8 cellular contexts compared by ENCODE assay signal in the genomic region with DNA sequence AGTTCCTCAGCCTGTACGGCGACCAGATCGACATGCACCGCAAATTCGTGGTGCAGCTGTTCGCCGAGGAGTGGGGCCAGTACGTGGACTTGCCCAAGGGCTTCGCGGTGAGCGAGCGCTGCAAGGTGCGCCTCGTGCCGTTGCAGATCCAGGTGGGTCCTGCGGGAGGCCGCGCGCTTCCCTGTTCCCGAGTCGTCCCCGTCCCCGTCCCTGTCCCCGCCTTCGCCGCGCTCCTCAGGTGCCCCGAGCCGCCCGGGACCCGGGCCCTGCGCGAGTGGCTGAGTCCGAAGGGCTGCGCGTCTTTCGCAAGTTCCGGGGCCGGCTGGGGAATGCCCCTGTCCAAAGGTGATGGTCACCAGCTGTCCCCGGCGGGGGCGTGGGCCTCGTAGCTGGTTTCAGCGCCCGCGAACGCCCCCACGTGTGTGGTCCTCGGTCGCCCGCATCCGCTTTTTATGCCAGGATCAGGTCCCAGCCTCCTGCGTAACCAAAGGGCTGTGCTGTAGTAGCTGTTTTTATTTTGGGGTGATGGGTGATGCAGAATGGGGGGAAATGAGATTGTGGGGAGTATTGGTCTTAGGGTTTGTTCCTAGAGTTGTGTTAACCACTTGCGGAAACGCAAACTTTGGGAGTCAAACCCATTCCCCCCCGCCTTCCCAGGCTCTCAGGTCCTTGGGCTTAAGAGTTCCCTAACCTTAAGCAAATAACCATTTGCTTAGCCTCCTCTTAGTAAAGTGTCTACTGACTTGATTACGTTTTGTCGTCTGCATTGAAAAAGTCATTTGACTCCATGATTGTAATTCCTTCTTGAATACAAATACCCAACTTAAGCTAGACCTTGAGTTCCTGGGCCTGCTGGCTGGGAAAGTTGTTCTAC. TPM values are rescaled to one million over a fixed set of nuclear protein-coding genes. Genes with fewer than 3 reads are reported as not detected.
DNase-seq lines count a peak whose midpoint lies in the region; ATAC-seq and TF ChIP-seq lines count a peak whose summit lies in the region.

No MANE protein-coding gene starts in this region.

- H3K79me1 ChIP-seq in mesenchymal stem cell (replicated peaks; ENCODE audit: low read length, poor library complexity, severe bottlenecking): peaks cover 16% of the 10 kb centered on the region

- H2BK12ac ChIP-seq in mesenchymal stem cell (ENCODE audit: low read length in 2 of 2): peak overlapping the region in 1 of 2 experiments; percentile 17

- H3K4me1 Mint-ChIP-seq in activated CD4-positive, alpha-beta T cell treated with anti-CD3 and anti-CD28 coated beads for 36 hours: peaks cover 25% of the 10 kb centered on the region
- H3K4me1 Mint-ChIP-seq in effector memory CD8-positive, alpha-beta T cell (ENCODE audit: low read depth in 2 of 2): peaks cover 15 to 33% of the 10 kb centered on the region in 2 donors

- intact Hi-C loops in activated CD4-positive, alpha-beta T cell treated with anti-CD3 and anti-CD28 coated beads for 36 hours (cut with DNase I, micrococcal nuclease): loop anchor here (1.0 to 10.0 kb wide), 5 partner anchors 31 to 1578 kb away; partner anchors contain the start of genes SLC12A2 (in 2 of the 2) and PRRC1 (in 1 of the 2)

- peak overlapping the region; percentile 48 for H4K91ac ChIP-seq in mesenchymal stem cell (ENCODE audit: low read length)

- DNase-seq in NCI-H2081 (lab: John Stamatoyannopoulos, UW): peak; percentile 6 to 12
- DNase-seq in NCI-H2081 treated with DMSO at 0.1 percent for 48 hours (lab: John Stamatoyannopoulos, UW): no peak
- peak; percentile 69 for DNase-seq in NB4 (ENCODE audit: low read depth)
- peak; percentile 66 for DNase-seq in activated CD4-positive, alpha-beta T cell treated with anti-CD3 and anti-CD28 coated beads for 36 hours
- peak in 2 of 3 experiments; percentile 24 to 31 for DNase-seq in effector memory CD8-positive, alpha-beta T cell
- DNase-seq in mesenchymal stem cell: peak; percentile 87
- peak; percentile 33 to 37 for DNase-seq in stimulated activated CD8-positive, alpha-beta memory T cell treated with anti-CD3 and anti-CD28 coated beads, Interleukin-2, amount 100 ng/mL, for 48 hours (ENCODE audit: low read depth in 2 of 2)

- H3K14ac ChIP-seq in mesenchymal stem cell (ENCODE audit: low read length in 2 of 2): peak overlapping the region in 1 of 2 experiments; percentile 99

- peak overlapping the region; percentile 37 for H3K27ac Mint-ChIP-seq in activated CD4-positive, alpha-beta T cell treated with anti-CD3 and anti-CD28 coated beads for 36 hours
- H3K27ac Mint-ChIP-seq in effector memory CD8-positive, alpha-beta T cell: peak overlapping the region in 1 of 2 donors; percentile 79

- H3K9me3 ChIP-seq in mesenchymal stem cell (ENCODE audit: control insufficient read depth, low read length): no peaks in the 10 kb centered on the region

- H3K23ac ChIP-seq in mesenchymal stem cell (ENCODE audit: low read length in 2 of 2): peak overlapping the region in 1 of 2 experiments; percentile 75

- H4K8ac ChIP-seq in mesenchymal stem cell (ENCODE audit: low read length): peak overlapping the region; percentile 33

- peak overlapping the region; percentile 46 for H3K27ac ChIP-seq in mesenchymal stem cell (ENCODE audit: low read length, poor library complexity, severe bottlenecking)

- H3K4me1 ChIP-seq in mesenchymal stem cell (ENCODE audit: control insufficient read depth, insufficient read depth, low read depth, low read length): no peaks in the 10 kb centered on the region

- peak overlapping the region; percentile 39 for H2BK15ac ChIP-seq in mesenchymal stem cell (ENCODE audit: low read depth, poor library complexity, severe bottlenecking)

- no peak for TF ChIP-seq CTCF in NB4 (IDR thresholded peaks at IDR 0.05; ENCODE audit: low read depth, low read length)

- POLR2A ChIA-PET in activated CD4-positive, alpha-beta T cell treated with anti-CD3 and anti-CD28 coated beads for 36 hours (lab: Charles Lee): interaction anchor here (0.8 kb wide), 2 partner anchors 29 to 1013 kb away, joined by 3 to 5 read pairs; no protein-coding TSS in a partner anchor

- H3K18ac ChIP-seq in mesenchymal stem cell (ENCODE audit: low read depth in 1 of 2, low read length in 2 of 2): peak overlapping the region; percentile 79 to 93

- no peaks in the 10 kb centered on the region for H3K36me3 ChIP-seq in mesenchymal stem cell (ENCODE audit: control insufficient read depth in 1 of 2, insufficient read depth in 2 of 2, low read depth in 1 of 2, low read length in 2 of 2)

- H3K4me3 Mint-ChIP-seq in activated CD4-positive, alpha-beta T cell treated with anti-CD3 and anti-CD28 coated beads for 36 hours: peak overlapping the region; percentile 73
- H3K4me3 Mint-ChIP-seq in effector memory CD8-positive, alpha-beta T cell: peak overlapping the region; percentile 82 to 86

- CTCF ChIA-PET in activated CD4-positive, alpha-beta T cell treated with anti-CD3 and anti-CD28 coated beads for 36 hours (lab: Charles Lee): interaction anchor here (0.6 to 2.9 kb wide), 12 partner anchors 8 to 673 kb away, joined by 3 to 9 read pairs (median 3); no protein-coding TSS in a partner anchor

- peaks cover 1% of the 10 kb centered on the region for H3K36me3 Mint-ChIP-seq in activated CD4-positive, alpha-beta T cell treated with anti-CD3 and anti-CD28 coated beads for 36 hours (ENCODE audit: low read depth)
- H3K36me3 Mint-ChIP-seq in effector memory CD8-positive, alpha-beta T cell (ENCODE audit: insufficient read depth): peaks cover 4% of the 10 kb centered on the region

- H3K4ac ChIP-seq in mesenchymal stem cell (ENCODE audit: low read depth in 1 of 2, low read length in 2 of 2): peak overlapping the region; percentile 39 to 99

- TF ChIP-seq POLR2A in NB4 (IDR thresholded peaks at IDR 0.05; ENCODE audit: extremely low read depth, insufficient read length): no peak

- peak overlapping the region; percentile 95 for H2AFZ ChIP-seq in mesenchymal stem cell (ENCODE audit: low read depth, low read length)

- H3K27me3 Mint-ChIP-seq in activated CD4-positive, alpha-beta T cell treated with anti-CD3 and anti-CD28 coated beads for 36 hours: peaks cover 8% of the 10 kb centered on the region
- H3K27me3 Mint-ChIP-seq in effector memory CD8-positive, alpha-beta T cell: peaks cover 0 to 12% of the 10 kb centered on the region in 2 donors

- peak; percentile 47 for ATAC-seq in HG02588 (IDR thresholded peaks at IDR 0.05; ENCODE audit: unreplicated experiment)
- peak; percentile 17 for ATAC-seq in activated CD4-positive, alpha-beta T cell treated with anti-CD3 and anti-CD28 coated beads for 36 hours
- ATAC-seq in effector memory CD8-positive, alpha-beta T cell (replicated peaks): peak; percentile 7

- no peak overlapping the region for H2BK120ac ChIP-seq in mesenchymal stem cell (ENCODE audit: low read depth, low read length)

- WGBS in mesenchymal stem cell: under 1% methylated on average over 48 of the region's 58 CpGs

- H3K9me3 Mint-ChIP-seq in activated CD4-positive, alpha-beta T cell treated with anti-CD3 and anti-CD28 coated beads for 36 hours (ENCODE audit: low read depth): no peaks in the 10 kb centered on the region
- H3K9me3 Mint-ChIP-seq in effector memory CD8-positive, alpha-beta T cell: no peaks in the 10 kb centered on the region

- no peak overlapping the region for H2BK5ac ChIP-seq in mesenchymal stem cell (ENCODE audit: low read depth, low read length, poor library complexity, severe bottlenecking)

- peak overlapping the region; percentile 60 for H3K4me2 ChIP-seq in mesenchymal stem cell (ENCODE audit: low read length, poor library complexity, severe bottlenecking)

- H3K27me3 ChIP-seq in mesenchymal stem cell (ENCODE audit: control insufficient read depth in 1 of 2, insufficient read depth in 1 of 2, low read length in 2 of 2): no peaks in the 10 kb centered on the region

- H3K4me3 ChIP-seq in NB4 (ENCODE audit: low read depth, low read length) (peak overlapping the region; percentile 78), mesenchymal stem cell (ENCODE audit: insufficient read depth in 1 of 2, low read depth in 1 of 2, low read length in 2 of 2) (peak overlapping the region; percentile 88 to 94)

- peak overlapping the region; percentile 89 for H3K9ac ChIP-seq in mesenchymal stem cell (ENCODE audit: low read length)

- H2AK5ac ChIP-seq in mesenchymal stem cell (ENCODE audit: low read length, severe bottlenecking): no peak overlapping the region

RNA-seq across cellular contexts. Expression of gene ISOC1, which starts 0.6 kb away (rescaled TPM):
- total RNA-seq in activated CD4-positive, alpha-beta T cell treated with anti-CD3 and anti-CD28 coated beads for 36 hours: 10 to 100 TPM; 21.5 to 25.3 TPM
- polyA plus RNA-seq in mesenchymal stem cell (2013, experiment 1 of 2): 12.4 TPM
- polyA plus RNA-seq in mesenchymal stem cell (2013, experiment 2 of 2): 12.6 TPM
